In genomic region chr2:113129519-113130078, GRCh38 we compare ENCODE assay signal across 30 cellular contexts. TPM values are rescaled to one million over a fixed set of nuclear protein-coding genes. Genes with fewer than 3 reads are reported as not detected.
"Had no signal": no experiment of that assay in that cellular context is flagged by ENCODE, and none has a peak within 500 bp of the region (broad histone marks: within the 10 kb centered on the region; RNA-seq: fewer than 3 reads in every experiment).

No MANE protein-coding gene starts in this region.

- H3K4me3 Mint-ChIP-seq: activated naive CD4-positive, alpha-beta T cell treated with anti-CD3 and anti-CD28 coated beads, Interleukin-2, amount 50 U/mL, for 24 hours; activated naive CD8-positive, alpha-beta T cell treated with anti-CD3 and anti-CD28 coated beads, Interleukin-2, amount 50 U/mL, for 24 hours; naive thymus-derived CD8-positive, alpha-beta T cell; neural progenitor cell; stimulated activated effector memory CD8-positive, alpha-beta T cell treated with anti-CD3 and anti-CD28 coated beads, Interleukin-12 subunit alpha, Interleukin-12 subunit beta, amount 100 ng/mL, for 72 hours; stimulated activated naive CD8-positive, alpha-beta T cell treated with anti-CD3 and anti-CD28 coated beads, Interleukin-15, Interleukin-2, amounts not matched to agents 100 ng/mL and 50 ng/mL, for 24 hours; T-helper 1 cell treated with Interleukin-12 subunit alpha and Interleukin-12 subunit beta and Interleukin-4 antibody, amounts not matched to agents 30 μg/mL and 1 μg/mL, for 36 hours; type B pancreatic cell had no signal

- H3K4me3 ChIP-seq: dorsolateral prefrontal cortex, gastroesophageal sphincter, left ventricle myocardium inferior, neural progenitor cell, sigmoid colon, vagina had no signal

- FAIRE-seq: colon, small intestine, TTC549 had no signal

- H3K9me3 Mint-ChIP-seq: activated naive CD4-positive, alpha-beta T cell treated with anti-CD3 and anti-CD28 coated beads, Interleukin-2, amount 50 U/mL, for 24 hours; activated naive CD8-positive, alpha-beta T cell treated with anti-CD3 and anti-CD28 coated beads, Interleukin-2, amount 50 U/mL, for 24 hours; activated T-helper 2 cell treated with anti-CD3 and anti-CD28 coated beads, Interferon-gamma antibody, Interleukin-2, Interleukin-4, amounts not matched to agents 10 μg/mL and 5 μg/mL and 100 μg/mL, durations not matched to agents 14 hours and 24 hours and 36 hours; naive thymus-derived CD8-positive, alpha-beta T cell; neural progenitor cell; stimulated activated effector memory CD8-positive, alpha-beta T cell treated with anti-CD3 and anti-CD28 coated beads, Interleukin-12 subunit alpha, Interleukin-12 subunit beta, amount 100 ng/mL, for 72 hours; stimulated activated naive CD8-positive, alpha-beta T cell treated with anti-CD3 and anti-CD28 coated beads, Interleukin-15, Interleukin-2, amounts not matched to agents 100 ng/mL and 50 ng/mL, for 24 hours; T-helper 1 cell treated with Interleukin-12 subunit alpha and Interleukin-12 subunit beta and Interleukin-4 antibody, amounts not matched to agents 30 μg/mL and 1 μg/mL, for 36 hours; type B pancreatic cell had no signal

- H3K27ac ChIP-seq: dorsolateral prefrontal cortex, gastroesophageal sphincter, left ventricle myocardium inferior, neural progenitor cell, sigmoid colon, vagina, VCaP had no signal

- H3K9me3 ChIP-seq: gastroesophageal sphincter, left ventricle myocardium inferior, sigmoid colon, SK-N-SH, vagina had no signal

- ATAC-seq: activated naive CD8-positive, alpha-beta T cell treated with anti-CD3 and anti-CD28 coated beads, Interleukin-2, amount 50 U/mL, for 24 hours; gastroesophageal sphincter; naive thymus-derived CD8-positive, alpha-beta T cell; stimulated activated effector memory CD8-positive, alpha-beta T cell treated with anti-CD3 and anti-CD28 coated beads, Interleukin-12 subunit alpha, Interleukin-12 subunit beta, amount 100 ng/mL, for 72 hours had no signal

- H3K4me1 Mint-ChIP-seq: neural progenitor cell had no signal

- H3K9ac ChIP-seq: neural progenitor cell, SK-N-SH had no signal

- H3K36me3 Mint-ChIP-seq: activated naive CD4-positive, alpha-beta T cell treated with anti-CD3 and anti-CD28 coated beads, Interleukin-2, amount 50 U/mL, for 24 hours; naive thymus-derived CD8-positive, alpha-beta T cell; neural progenitor cell; stimulated activated effector memory CD8-positive, alpha-beta T cell treated with anti-CD3 and anti-CD28 coated beads, Interleukin-12 subunit alpha, Interleukin-12 subunit beta, amount 100 ng/mL, for 72 hours; type B pancreatic cell had no signal

- DNase-seq: activated CD4-positive, alpha-beta T cell treated with anti-CD3 and anti-CD28 coated beads for 4 hours; activated CD4-positive, alpha-beta T cell treated with anti-CD3 and anti-CD28 coated beads, Interleukin-2, amount 50 U/mL, for 4 hours; activated naive CD8-positive, alpha-beta T cell treated with anti-CD3 and anti-CD28 coated beads, Interleukin-2, amount 50 U/mL, for 24 hours; activated T-cell treated with anti-CD3 and anti-CD28 coated beads, Interleukin-2, amount 50 U/mL, for 48 hours; amygdala; central memory CD4-positive, alpha-beta T cell; dorsolateral prefrontal cortex; effector memory CD4-positive, alpha-beta T cell; hippocampal formation; left ventricle myocardium inferior; mammary epithelial cell; naive thymus-derived CD8-positive, alpha-beta T cell; sigmoid colon; SK-N-SH; small intestine; stimulated activated CD4-positive, alpha-beta T cell treated with anti-CD3 and anti-CD28 coated beads, Interleukin-4, amount 100 ng/mL, for 24 hours; SW 1271; T-helper 9 cell had no signal

- H3K4me1 ChIP-seq: gastroesophageal sphincter, neural progenitor cell, sigmoid colon, vagina had no signal

- H3K36me3 ChIP-seq: gastroesophageal sphincter, left ventricle myocardium inferior, neural progenitor cell, sigmoid colon, vagina had no signal

- H3K27me3 ChIP-seq: dorsolateral prefrontal cortex, gastroesophageal sphincter, neural progenitor cell, sigmoid colon, vagina had no signal

- H3K27ac Mint-ChIP-seq: activated naive CD4-positive, alpha-beta T cell treated with anti-CD3 and anti-CD28 coated beads, Interleukin-2, amount 50 U/mL, for 24 hours; activated naive CD8-positive, alpha-beta T cell treated with anti-CD3 and anti-CD28 coated beads, Interleukin-2, amount 50 U/mL, for 24 hours; activated T-helper 2 cell treated with anti-CD3 and anti-CD28 coated beads, Interferon-gamma antibody, Interleukin-2, Interleukin-4, amounts not matched to agents 10 μg/mL and 5 μg/mL and 100 μg/mL, durations not matched to agents 14 hours and 24 hours and 36 hours; naive thymus-derived CD8-positive, alpha-beta T cell; neural progenitor cell; stimulated activated effector memory CD8-positive, alpha-beta T cell treated with anti-CD3 and anti-CD28 coated beads, Interleukin-12 subunit alpha, Interleukin-12 subunit beta, amount 100 ng/mL, for 72 hours; stimulated activated naive CD8-positive, alpha-beta T cell treated with anti-CD3 and anti-CD28 coated beads, Interleukin-15, Interleukin-2, amounts not matched to agents 100 ng/mL and 50 ng/mL, for 24 hours; T-helper 1 cell treated with Interleukin-12 subunit alpha and Interleukin-12 subunit beta and Interleukin-4 antibody, amounts not matched to agents 30 μg/mL and 1 μg/mL, for 36 hours; type B pancreatic cell had no signal

RNA-seq across cellular contexts. Expression of gene IL1RN, which starts 2.2 kb away (rescaled TPM):
- polyA plus RNA-seq: naive thymus-derived CD8-positive, alpha-beta T cell; SK-N-SH had no signal
